ENCODE assay signal across 8 cellular contexts in genomic region chr17:43368740-43369506, GRCh38. TPM values are rescaled to one million over a fixed set of nuclear protein-coding genes. Genes with fewer than 3 reads are reported as not detected.
DNase-seq lines count a peak whose midpoint lies in the region; ATAC-seq and TF ChIP-seq lines count a peak whose summit lies in the region.

No MANE protein-coding gene starts in this region.

- no peaks in the 10 kb centered on the region for H3K79me2 ChIP-seq in smooth muscle cell (ENCODE audit: low read depth)

- no peaks in the 10 kb centered on the region for H3K9me3 ChIP-seq in smooth muscle cell (replicated peaks; ENCODE audit: low read depth)

- H2AFZ ChIP-seq in smooth muscle cell (ENCODE audit: low read depth) = peak overlapping the region; percentile 70

- WGBS in smooth muscle cell (ENCODE audit: low lambda C conversion rate) = 5% methylated on average over 38 of the region's 51 CpGs

- peak; percentile 85 for DNase-seq in CMK (ENCODE audit: low read depth)
- peak; percentile 85 for DNase-seq in HCEC 1CT
- DNase-seq in NCI-H2196 treated with DMSO at 0.1 percent for 48 hours (lab: John Stamatoyannopoulos, UW; ENCODE audit: unreplicated experiment) = peak; percentile 27
- DNase-seq in cerebellar cortex (ENCODE audit: low spot score) = peak; percentile 73
- peak; percentile 83 for DNase-seq in iris pigment epithelial cell (ENCODE audit: low read depth)
- peak; percentile 61 for DNase-seq in smooth muscle cell (lab: John Stamatoyannopoulos, UW; ENCODE audit: unreplicated experiment)
- no peak for DNase-seq in NCI-H1048 (lab: John Stamatoyannopoulos, UW)

- peak overlapping the region; percentile 97 for H3K9ac ChIP-seq in smooth muscle cell (ENCODE audit: low read depth)

- H3K4me1 ChIP-seq in smooth muscle cell (ENCODE audit: low read depth) = peaks cover 6% of the 10 kb centered on the region

- ATAC-seq in activated CD4-positive, CD25-positive, alpha-beta regulatory T cell treated with anti-CD3 and anti-CD28 coated beads, Interleukin-2, amount 50 U/mL, for 24 hours = peak; percentile 31 to 36

- H3K27me3 ChIP-seq in smooth muscle cell (ENCODE audit: low read depth) = no peaks in the 10 kb centered on the region

- no peak for TF ChIP-seq CTCF in smooth muscle cell (IDR thresholded peaks at IDR 0.05; ENCODE audit: borderline replicate concordance, insufficient read depth, poor library complexity, severe bottlenecking)

- peak overlapping the region; percentile 98 for H3K27ac ChIP-seq in smooth muscle cell (ENCODE audit: low read depth)

- H3K36me3 ChIP-seq in smooth muscle cell (ENCODE audit: low read depth) = no peaks in the 10 kb centered on the region

- peaks cover 14% of the 10 kb centered on the region for H3F3A ChIP-seq in smooth muscle cell (ENCODE audit: low read depth)

- H3K4me2 ChIP-seq in smooth muscle cell = peak overlapping the region; percentile 76

- peaks cover 2% of the 10 kb centered on the region for H4K20me1 ChIP-seq in smooth muscle cell (ENCODE audit: low read depth)

- H3K4me3 ChIP-seq in smooth muscle cell = peak overlapping the region; percentile 39

RNA-seq across cellular contexts. Expression of gene ARL4D, which starts 29.9 kb away (rescaled TPM):
- 9.9 and 10.3 TPM in 2 replicates for total RNA-seq in smooth muscle cell
- polyA plus RNA-seq in smooth muscle cell = 25.9 and 27.6 TPM in 2 replicates
